In genomic region chr10:80504158-80504811, GRCh38 we compare ENCODE assay signal across 2 cellular contexts.
TF ChIP-seq lines count a peak whose summit lies in the region.

No MANE protein-coding gene starts in this region.

TF ChIP-seq in K562, 482 proteins besides CTCF, POLR2A, EP300 and RAD21 (continued from another document and continues in another):
- no peak for TF ChIP-seq MITF (IDR thresholded peaks at IDR 0.05)
- TF ChIP-seq BCL6 (CRISPR knock-in tag; IDR thresholded peaks at IDR 0.05), result no peak
- TF ChIP-seq TAF15 (IDR thresholded peaks at IDR 0.05; ENCODE audit: low read depth, low read length), result no peak
- no peak for TF ChIP-seq ZNF134 (CRISPR knock-in tag; conservative IDR thresholded peaks at IDR 0.05)
- TF ChIP-seq PHF21A (IDR thresholded peaks at IDR 0.05; ENCODE audit: borderline replicate concordance, low read depth), result peak; percentile 78; the same call in 1 of the 2 replicates
- peak; percentile 38 to 88; a peak in 2 of 4 replicates for TF ChIP-seq UBTF (IDR thresholded peaks at IDR 0.05; ENCODE audit: borderline replicate concordance in 1 of 2, low read depth in 2 of 2, low read length in 2 of 2)
- TF ChIP-seq HBP1 (CRISPR knock-in tag; IDR thresholded peaks at IDR 0.05), result no peak
- TF ChIP-seq E4F1 (CRISPR knock-in tag; IDR thresholded peaks at IDR 0.05; ENCODE audit: borderline replicate concordance), result no peak
- no peak for TF ChIP-seq ZNF217 (CRISPR knock-in tag; IDR thresholded peaks at IDR 0.05)
- no peak for TF ChIP-seq ZNF239 (CRISPR knock-in tag; IDR thresholded peaks at IDR 0.05)
- no peak for TF ChIP-seq ZNF431 (CRISPR knock-in tag; IDR thresholded peaks at IDR 0.05)
- TF ChIP-seq ZNF57 (CRISPR knock-in tag; IDR thresholded peaks at IDR 0.05), result no peak
- TF ChIP-seq TAF1 (IDR thresholded peaks at IDR 0.05; ENCODE audit: control insufficient read depth, extremely low read depth, insufficient read depth, low read length, severe bottlenecking), result peak; percentile 46
- no peak for TF ChIP-seq ZFX (CRISPR knock-in tag; IDR thresholded peaks at IDR 0.05)
- no peak for TF ChIP-seq EP400 (IDR thresholded peaks at IDR 0.05)
- no peak for TF ChIP-seq BCLAF1 (IDR thresholded peaks at IDR 0.05; ENCODE audit: borderline replicate concordance in 1 of 2, control insufficient read depth in 1 of 2, low read depth in 2 of 2, low read length in 1 of 2)

TF ChIP-seq in HepG2, 621 proteins besides CTCF, POLR2A, EP300 and RAD21 (continued from another document and continues in another):
- no peak for TF ChIP-seq MLXIP (CRISPR knock-in tag; IDR thresholded peaks at IDR 0.05; ENCODE audit: borderline replicate concordance)
- TF ChIP-seq TEAD2 (CRISPR knock-in tag; IDR thresholded peaks at IDR 0.05), result no peak
- no peak for TF ChIP-seq ZBTB3 (CRISPR knock-in tag; IDR thresholded peaks at IDR 0.05; ENCODE audit: borderline replicate concordance, low read depth)
- 0 out of 2 replicates have a peak, but pooled peaks have one; percentile 15 for TF ChIP-seq THAP11 (CRISPR knock-in tag; IDR thresholded peaks at IDR 0.05)
- TF ChIP-seq IRX3 (CRISPR knock-in tag; IDR thresholded peaks at IDR 0.05; ENCODE audit: borderline replicate concordance, low read depth), result no peak
- TF ChIP-seq SRSF1 (optimal IDR thresholded peaks at IDR 0.05; ENCODE audit: low read depth, low read length), result no peak
- TF ChIP-seq ZBTB43 (CRISPR knock-in tag; conservative IDR thresholded peaks at IDR 0.05), result no peak
- no peak for TF ChIP-seq ZNF615 (CRISPR knock-in tag; IDR thresholded peaks at IDR 0.05; ENCODE audit: borderline replicate concordance)
- no peak for TF ChIP-seq TERF1 (CRISPR knock-in tag; IDR thresholded peaks at IDR 0.05)
- no peak for TF ChIP-seq ZNF367 (CRISPR knock-in tag; IDR thresholded peaks at IDR 0.05; ENCODE audit: borderline replicate concordance)
- TF ChIP-seq HNRNPK (IDR thresholded peaks at IDR 0.05; ENCODE audit: low read depth, low read length, poor library complexity, severe bottlenecking), result no peak
- no peak for TF ChIP-seq CAMTA2 (CRISPR knock-in tag; IDR thresholded peaks at IDR 0.05; ENCODE audit: borderline replicate concordance)
- no peak for TF ChIP-seq ZNF333 (CRISPR knock-in tag; IDR thresholded peaks at IDR 0.05; ENCODE audit: borderline replicate concordance)
- no peak for TF ChIP-seq ZNF451 (CRISPR knock-in tag; IDR thresholded peaks at IDR 0.05)
- TF ChIP-seq ZKSCAN8 (CRISPR knock-in tag; IDR thresholded peaks at IDR 0.05; ENCODE audit: borderline replicate concordance), result no peak
- TF ChIP-seq SP2 (CRISPR knock-in tag; IDR thresholded peaks at IDR 0.05), result no peak
- no peak for TF ChIP-seq SIX4 (CRISPR knock-in tag; IDR thresholded peaks at IDR 0.05)
- TF ChIP-seq PATZ1 (CRISPR knock-in tag; IDR thresholded peaks at IDR 0.05), result no peak
- TF ChIP-seq ATF3 (CRISPR knock-in tag; IDR thresholded peaks at IDR 0.05), result no peak
- no peak for TF ChIP-seq ZNF432 (CRISPR knock-in tag; IDR thresholded peaks at IDR 0.05; ENCODE audit: borderline replicate concordance)
- no peak for TF ChIP-seq HDAC2 (CRISPR knock-in tag; IDR thresholded peaks at IDR 0.05)
- TF ChIP-seq ATF1 (CRISPR knock-in tag; IDR thresholded peaks at IDR 0.05), result no peak
- no peak for TF ChIP-seq TRAFD1 (CRISPR knock-in tag; IDR thresholded peaks at IDR 0.05; ENCODE audit: borderline replicate concordance)
- TF ChIP-seq NCOR1 (IDR thresholded peaks at IDR 0.05; ENCODE audit: borderline replicate concordance, low read length), result no peak
- no peak for TF ChIP-seq E2F2 (CRISPR knock-in tag; IDR thresholded peaks at IDR 0.05; ENCODE audit: borderline replicate concordance)
- no peak for TF ChIP-seq ZNF251 (CRISPR knock-in tag; IDR thresholded peaks at IDR 0.05)
- TF ChIP-seq ZBTB40 (IDR thresholded peaks at IDR 0.05), result no peak
- TF ChIP-seq ZBTB40 (CRISPR knock-in tag; IDR thresholded peaks at IDR 0.05), result 0 out of 2 replicates have a peak, but pooled peaks have one; percentile 61
- TF ChIP-seq SMAD3 (CRISPR knock-in tag; IDR thresholded peaks at IDR 0.05), result no peak
- TF ChIP-seq ZNF776 (CRISPR knock-in tag; IDR thresholded peaks at IDR 0.05), result no peak
- TF ChIP-seq NFKB2 (CRISPR knock-in tag; IDR thresholded peaks at IDR 0.05; ENCODE audit: borderline replicate concordance), result no peak
